ENCODE assay signal across 34 cellular contexts in the genomic region with DNA sequence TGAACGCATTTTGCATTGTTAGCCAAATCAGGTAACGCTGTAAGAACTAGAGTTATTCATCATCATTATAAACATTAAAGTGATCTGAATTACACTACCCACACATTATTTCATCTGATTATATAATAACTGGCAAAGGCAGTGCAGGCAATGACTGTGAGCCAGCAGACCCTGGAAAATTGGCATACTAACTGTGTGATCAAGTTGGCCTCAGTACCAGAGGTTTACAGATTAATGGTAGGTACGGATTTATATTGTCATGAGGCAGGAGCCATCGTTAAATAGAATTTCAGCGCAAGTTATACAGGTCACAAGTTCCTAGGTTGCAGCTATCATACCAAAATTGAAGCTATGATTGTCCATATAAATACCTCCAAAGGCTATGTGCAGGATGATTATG.
"Had no signal": no experiment of that assay in that cellular context is flagged by ENCODE, and none has a peak within 500 bp of the region (broad histone marks: within the 10 kb centered on the region; RNA-seq: fewer than 3 reads in every experiment).

No MANE protein-coding gene starts in this region.

- DNase-seq: Karpas-422, Kasumi-1, MG63, MM.1S, MV-4-11, NCI-H1048, NCI-H1092, NCI-H1092 treated with DMSO at 0.1 percent for 48 hours, NCI-H1417, NCI-H1417 treated with DMSO at 0.1 percent for 48 hours, NCI-H1436, NCI-H1436 treated with DMSO at 0.1 percent for 48 hours, NCI-H146, NCI-H1694, NCI-H1694 treated with DMSO at 0.1 percent for 48 hours, NCI-H187, NCI-H187 treated with DMSO at 0.1 percent for 48 hours, NCI-H1930, NCI-H2029, NCI-H2029 treated with DMSO at 0.1 percent for 48 hours, NCI-H2081, NCI-H2081 treated with DMSO at 0.1 percent for 48 hours, NCI-H2107, NCI-H2171, NCI-H2171 treated with DMSO at 0.1 percent for 48 hours, NCI-H2227 treated with DMSO at 0.1 percent for 48 hours, NCI-H226, NCI-H345, NCI-H446, NCI-H446 treated with DMSO at 0.1 percent for 48 hours, NCI-H510A, NCI-H510A treated with DMSO at 0.1 percent for 48 hours, NCI-H524, NCI-H524 treated with DMSO at 0.1 percent for 48 hours had no signal
